8 cellular contexts compared by ENCODE assay signal in genomic region chr17:82698065-82698973, GRCh38. TPM values are rescaled to one million over a fixed set of nuclear protein-coding genes. Genes with fewer than 3 reads are reported as not detected.
DNase-seq lines count a peak whose midpoint lies in the region; ATAC-seq and TF ChIP-seq lines count a peak whose summit lies in the region.

Gene RAB40B (minus strand): TSS chr17:82698698. CDS start chr17:82698596, 102 bp downstream.

- peak within 1 kb of the TSS; percentile 75 for H3K4me3 Mint-ChIP-seq in activated naive CD8-positive, alpha-beta T cell treated with anti-CD3 and anti-CD28 coated beads, Interleukin-2, amount 50 U/mL, for 24 hours
- peak within 1 kb of the TSS; percentile 79 for H3K4me3 Mint-ChIP-seq in osteocyte (ENCODE audit: unreplicated experiment)

- H3K27ac ChIP-seq in SU-DHL-6 (ENCODE audit: low read depth, low read length) (no peak within 1 kb of the TSS), thoracic aorta (peak within 1 kb of the TSS in 1 of 2 donors; percentile 29)

- peaks cover 7 to 21% of the 10 kb centered on the region in 2 donors for H3K4me1 ChIP-seq in thoracic aorta (ENCODE audit: control insufficient read depth in 1 of 2, low read depth in 2 of 2)

- ATAC-seq in HG02642 (IDR thresholded peaks at IDR 0.05; ENCODE audit: poor library complexity, unreplicated experiment) (peak; percentile 93), Right ventricle myocardium superior (ENCODE audit: poor library complexity) (peak; percentile 99), thoracic aorta (ENCODE audit: insufficient number of reproducible peaks, low FRiP score, low read depth) (peak; percentile 100)
- ATAC-seq in activated naive CD8-positive, alpha-beta T cell treated with anti-CD3 and anti-CD28 coated beads, Interleukin-2, amount 50 U/mL, for 24 hours, result peak; percentile 98

- H3K4me1 Mint-ChIP-seq in activated naive CD8-positive, alpha-beta T cell treated with anti-CD3 and anti-CD28 coated beads, Interleukin-2, amount 50 U/mL, for 24 hours, result peaks cover 7% of the 10 kb centered on the region
- peaks cover 13% of the 10 kb centered on the region for H3K4me1 Mint-ChIP-seq in osteocyte (ENCODE audit: unreplicated experiment)

- H3K27ac Mint-ChIP-seq in activated naive CD8-positive, alpha-beta T cell treated with anti-CD3 and anti-CD28 coated beads, Interleukin-2, amount 50 U/mL, for 24 hours, result peak within 1 kb of the TSS; percentile 72
- H3K27ac Mint-ChIP-seq in osteocyte (ENCODE audit: unreplicated experiment), result no peak within 1 kb of the TSS

- peak; percentile 99 for DNase-seq in GM12865 (ENCODE audit: low read depth)
- peak; percentile 95 for DNase-seq in NCI-H1105 (lab: John Stamatoyannopoulos, UW)
- peak; percentile 97 for DNase-seq in activated naive CD8-positive, alpha-beta T cell treated with anti-CD3 and anti-CD28 coated beads, Interleukin-2, amount 50 U/mL, for 24 hours
- peak; percentile 99 for DNase-seq in Right ventricle myocardium superior
- DNase-seq in osteocyte (ENCODE audit: extremely low spot score, unreplicated experiment), result peak; percentile 100
- peak; percentile 98 for DNase-seq in thoracic aorta (ENCODE audit: low spot score)

- intact Hi-C loops in Right ventricle myocardium superior (cut with DNase I), result loop anchor here (5.0 kb wide), 1 partner anchor 46 kb away; no protein-coding TSS in a partner anchor

- H3K79me2 ChIP-seq in SU-DHL-6 (ENCODE audit: insufficient read depth, low read length), result no peaks in the 10 kb centered on the region

- peak within 1 kb of the TSS; percentile 52 for H3K4me3 ChIP-seq in GM12865 (ENCODE audit: low read depth, low read length)
- H3K4me3 ChIP-seq in SU-DHL-6 (ENCODE audit: insufficient read depth, low read length, poor library complexity, severe bottlenecking), result peak within 1 kb of the TSS; percentile 50
- H3K4me3 ChIP-seq in thoracic aorta, result peak within 1 kb of the TSS; percentile 92

- no peaks in the 10 kb centered on the region for H3K27me3 Mint-ChIP-seq in activated naive CD8-positive, alpha-beta T cell treated with anti-CD3 and anti-CD28 coated beads, Interleukin-2, amount 50 U/mL, for 24 hours
- no peaks in the 10 kb centered on the region for H3K27me3 Mint-ChIP-seq in osteocyte (ENCODE audit: unreplicated experiment)

- H3F3A ChIP-seq in SU-DHL-6 (ENCODE audit: insufficient read depth), result no peaks in the 10 kb centered on the region

- H3K9me3 Mint-ChIP-seq in activated naive CD8-positive, alpha-beta T cell treated with anti-CD3 and anti-CD28 coated beads, Interleukin-2, amount 50 U/mL, for 24 hours, result peaks cover 7% of the 10 kb centered on the region
- H3K9me3 Mint-ChIP-seq in osteocyte (ENCODE audit: unreplicated experiment), result peaks cover 6% of the 10 kb centered on the region

- no peak within 1 kb of the TSS for H2AFZ ChIP-seq in SU-DHL-6 (ENCODE audit: low read depth, low read length, severe bottlenecking)

- TF ChIP-seq CTCF in GM12865 (IDR thresholded peaks at IDR 0.05; ENCODE audit: insufficient read depth, low read depth, low read length, missing control alignments), result no peak
- no peak for TF ChIP-seq CTCF in SU-DHL-6 (IDR thresholded peaks at IDR 0.05; ENCODE audit: insufficient read depth, low read length, poor library complexity, severe bottlenecking)
- TF ChIP-seq CTCF in osteocyte (IDR thresholded peaks at IDR 0.05), result no peak
- no peak for TF ChIP-seq CTCF in thoracic aorta (IDR thresholded peaks at IDR 0.05)

- H3K36me3 ChIP-seq in SU-DHL-6 (ENCODE audit: low read length), result no peaks in the 10 kb centered on the region
- H3K36me3 ChIP-seq in thoracic aorta, result no peaks in the 10 kb centered on the region

- H3K9me3 ChIP-seq in SU-DHL-6 (ENCODE audit: insufficient read depth, low read length), result peaks cover 11% of the 10 kb centered on the region
- peaks cover 9% of the 10 kb centered on the region for H3K9me3 ChIP-seq in thoracic aorta

- H3K27me3 ChIP-seq in SU-DHL-6 (ENCODE audit: low read length) (no peaks in the 10 kb centered on the region), thoracic aorta (replicated peaks; ENCODE audit: insufficient read depth) (no peaks in the 10 kb centered on the region)

- H4K20me1 ChIP-seq in SU-DHL-6 (ENCODE audit: low read depth, low read length), result no peaks in the 10 kb centered on the region

- H3K9ac ChIP-seq in SU-DHL-6 (ENCODE audit: low read length), result no peak within 1 kb of the TSS; the same call in 1 of the 2 replicates

- H3K4me2 ChIP-seq in SU-DHL-6 (ENCODE audit: low read depth, low read length, poor library complexity, severe bottlenecking), result peak within 1 kb of the TSS; percentile 46

- H3K9me2 ChIP-seq in SU-DHL-6 (replicated peaks; ENCODE audit: insufficient read depth, low read length), result no peaks in the 10 kb centered on the region

- peaks cover 7% of the 10 kb centered on the region for H3K36me3 Mint-ChIP-seq in activated naive CD8-positive, alpha-beta T cell treated with anti-CD3 and anti-CD28 coated beads, Interleukin-2, amount 50 U/mL, for 24 hours (ENCODE audit: low read depth)
- peaks cover 10% of the 10 kb centered on the region for H3K36me3 Mint-ChIP-seq in osteocyte (ENCODE audit: unreplicated experiment)

RNA-seq across cellular contexts. Expression of gene RAB40B, which starts in this region (rescaled TPM):
- total RNA-seq in Right ventricle myocardium superior (20.7 TPM), osteocyte (13.4 and 14.7 TPM in 2 replicates), thoracic aorta (10 to 100 TPM; 17.3 to 21.1 TPM)
